ENCODE assay signal across 15 cellular contexts in the genomic region with DNA sequence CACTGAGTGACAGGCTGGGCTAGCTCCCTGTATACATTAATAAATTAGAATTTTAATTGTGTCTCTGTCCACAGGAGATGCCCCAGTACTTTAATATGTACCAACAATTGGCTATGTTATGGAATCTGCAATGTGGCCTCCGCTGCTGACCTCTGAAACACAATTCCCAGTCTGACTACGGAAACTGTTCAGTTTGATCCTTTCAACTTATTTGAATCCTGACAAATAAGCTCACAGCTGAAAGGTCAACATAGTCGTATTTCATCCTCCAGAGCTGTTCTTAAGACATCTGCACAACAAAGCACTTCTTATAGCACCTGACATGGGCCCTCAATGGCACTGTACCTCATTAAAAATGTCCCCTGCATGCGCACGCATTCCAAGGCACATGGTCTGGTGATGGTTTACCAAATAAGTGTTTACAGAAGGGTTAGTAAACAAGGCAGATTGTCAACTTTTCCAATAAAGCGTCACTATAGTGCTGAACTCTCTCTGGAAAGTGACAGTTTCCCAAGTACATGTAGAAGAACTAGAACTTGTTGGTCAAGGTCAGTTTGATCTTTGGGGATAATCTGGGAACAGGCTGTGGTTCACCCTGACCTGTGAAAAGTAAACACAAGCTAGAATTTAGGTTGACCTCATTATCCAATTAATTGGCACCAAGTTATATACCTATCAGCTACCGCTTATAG.
DNase-seq lines count a peak whose midpoint lies in the region; ATAC-seq, FAIRE-seq and TF ChIP-seq lines count a peak whose summit lies in the region.
"Had no signal": no experiment of that assay in that cellular context is flagged by ENCODE, and none has a peak within 500 bp of the region (broad histone marks: within the 10 kb centered on the region; RNA-seq: fewer than 3 reads in every experiment).

No MANE protein-coding gene starts in this region.

- peak overlapping the region; percentile 13 for H3K27ac ChIP-seq in cardiac muscle cell
- peak overlapping the region; percentile 98 for H3K27ac ChIP-seq in astrocyte (ENCODE audit: low read depth, low read length)
- H3K27ac ChIP-seq in tibial artery: peak overlapping the region; percentile 59 to 61
- H3K27ac ChIP-seq: left ventricle myocardium inferior had no signal

- H3K9me3 ChIP-seq in cardiac muscle cell (ENCODE audit: low read depth): no peaks in the 10 kb centered on the region
- no peaks in the 10 kb centered on the region for H3K9me3 ChIP-seq in astrocyte (ENCODE audit: insufficient read depth, low read depth, low read length)
- no peaks in the 10 kb centered on the region for H3K9me3 ChIP-seq in tibial artery
- H3K9me3 ChIP-seq: Caco-2, left ventricle myocardium inferior had no signal

- intact Hi-C loops in Right ventricle myocardium superior (cut with DNase I) (no loop called here), tibial artery (cut with DNase I; ENCODE audit: low total_unique reads) (no loop called here), Calu3 (cut with micrococcal nuclease; ENCODE audit: unreplicated experiment) (no loop called here)

- TF ChIP-seq CTCF in cardiac muscle cell (IDR thresholded peaks at IDR 0.05; ENCODE audit: low read depth, low read length): no peak
- no peak for TF ChIP-seq CTCF in astrocyte (IDR thresholded peaks at IDR 0.05; ENCODE audit: insufficient read depth, low read depth, low read length)
- no peak for TF ChIP-seq CTCF in tibial artery (IDR thresholded peaks at IDR 0.05)
- no peak for TF ChIP-seq CTCF in Calu3 (IDR thresholded peaks at IDR 0.05; ENCODE audit: unreplicated experiment)

- peak; percentile 26 for FAIRE-seq in astrocyte (lab: Jason Lieb, UNC)

- H3K4me3 Mint-ChIP-seq in astrocyte (ENCODE audit: unreplicated experiment) (no peak overlapping the region), memory B cell (no peak overlapping the region), Calu3 (ENCODE audit: low read depth, unreplicated experiment) (no peak overlapping the region)

- BruUV-seq in Calu3 (replicated peaks; lab: Mats Ljungman, UMichigan): no TSS peak

- H3K27ac Mint-ChIP-seq in astrocyte (ENCODE audit: unreplicated experiment) (no peak overlapping the region), memory B cell (peak overlapping the region; percentile 90), Calu3 (ENCODE audit: unreplicated experiment) (no peak overlapping the region)

- H3K36me3 Mint-ChIP-seq in astrocyte (ENCODE audit: low read depth, unreplicated experiment): peaks cover 14% of the 10 kb centered on the region
- H3K36me3 Mint-ChIP-seq in memory B cell: peaks cover 30% of the 10 kb centered on the region
- no peaks in the 10 kb centered on the region for H3K36me3 Mint-ChIP-seq in Calu3 (ENCODE audit: insufficient read depth, unreplicated experiment)

- H2AFZ ChIP-seq in astrocyte (ENCODE audit: low read depth, low read length): no peak overlapping the region

- H3K36me3 ChIP-seq in cardiac muscle cell (peaks cover 19% of the 10 kb centered on the region), astrocyte (ENCODE audit: insufficient read depth, low read length) (peaks cover 9% of the 10 kb centered on the region), tibial artery (peaks cover 6 to 16% (median 13%) of the 10 kb centered on the region in 3 donors)

- DNase-seq in cardiac muscle cell (ENCODE audit: low read depth in 1 of 2, low spot score in 1 of 2): no peak
- DNase-seq in Right ventricle myocardium superior: no peak
- DNase-seq in astrocyte (ENCODE audit: low read depth): no peak
- DNase-seq in memory B cell (ENCODE audit: low spot score in 2 of 2): no peak
- no peak for DNase-seq in tibial artery
- DNase-seq in NCI-H2081 (lab: John Stamatoyannopoulos, UW): no peak
- no peak for DNase-seq in T-helper 9 cell
- no peak for DNase-seq in Calu3
- DNase-seq: activated CD4-positive, CD25-positive, alpha-beta regulatory T cell; activated naive CD4-positive, alpha-beta T cell treated with Interleukin-2 at 50 U/mL for 16 hours; Caco-2; effector CD8-positive, alpha-beta T cell; foreskin fibroblast; left ventricle myocardium inferior; T-cell had no signal

- H4K20me1 ChIP-seq in astrocyte (ENCODE audit: insufficient read depth, low read length): no peaks in the 10 kb centered on the region

- H3K4me2 ChIP-seq in astrocyte (ENCODE audit: low read length): no peak overlapping the region

- H3K27me3 Mint-ChIP-seq in astrocyte (ENCODE audit: low read depth, unreplicated experiment) (no peaks in the 10 kb centered on the region), memory B cell (no peaks in the 10 kb centered on the region), Calu3 (ENCODE audit: unreplicated experiment) (no peaks in the 10 kb centered on the region)
- H3K27me3 Mint-ChIP-seq: T-cell had no signal

- H3K27me3 ChIP-seq in cardiac muscle cell (no peaks in the 10 kb centered on the region), astrocyte (ENCODE audit: insufficient read depth, low read length) (no peaks in the 10 kb centered on the region), tibial artery (no peaks in the 10 kb centered on the region)

- H3K9me3 Mint-ChIP-seq in astrocyte (ENCODE audit: unreplicated experiment) (no peaks in the 10 kb centered on the region), memory B cell (no peaks in the 10 kb centered on the region), Calu3 (ENCODE audit: low read depth, unreplicated experiment) (no peaks in the 10 kb centered on the region)
- H3K9me3 Mint-ChIP-seq: T-cell had no signal

- H3K9ac ChIP-seq in astrocyte (ENCODE audit: low read length): peak overlapping the region; percentile 82

- ATAC-seq in Right ventricle myocardium superior (ENCODE audit: poor library complexity): no peak
- ATAC-seq in memory B cell (ENCODE audit: low read depth): no peak
- ATAC-seq: T-cell had no signal

- CTCF ChIA-PET in Calu3 (lab: Charles Lee): interaction anchor here (0.6 kb wide), 1 partner anchor 170 kb away, joined by 3 read pairs; no protein-coding TSS in a partner anchor

- H3K4me1 ChIP-seq in cardiac muscle cell (ENCODE audit: low read depth) (peaks cover 4% of the 10 kb centered on the region), astrocyte (ENCODE audit: insufficient read depth, low read length) (peaks cover 29% of the 10 kb centered on the region), tibial artery (peaks cover 0 to 98% (median 40%) of the 10 kb centered on the region in 4 donors)

- no peak overlapping the region for H3K4me3 ChIP-seq in cardiac muscle cell
- no peak overlapping the region for H3K4me3 ChIP-seq in astrocyte (ENCODE audit: insufficient read depth, low read depth, low read length)
- no peak overlapping the region for H3K4me3 ChIP-seq in tibial artery
- H3K4me3 ChIP-seq: left ventricle myocardium inferior had no signal

- peaks cover 25% of the 10 kb centered on the region for H3K4me1 Mint-ChIP-seq in astrocyte (ENCODE audit: low read depth, unreplicated experiment)
- H3K4me1 Mint-ChIP-seq in memory B cell: peaks cover 39% of the 10 kb centered on the region
- peaks cover 32% of the 10 kb centered on the region for H3K4me1 Mint-ChIP-seq in Calu3 (ENCODE audit: low read depth, unreplicated experiment)

- H3K79me2 ChIP-seq in astrocyte (ENCODE audit: insufficient read depth, low read length): peaks cover 61% of the 10 kb centered on the region

Comparison
In these comparisons a context has a peak if more than half of its experiments do, and no peak if none do; other contexts are left out.
1. H3K27ac ChIP-seq: peak in every context shown above with its lines; median percentile 98 in astrocyte; 60 in tibial artery; 13 in cardiac muscle cell.